12 cellular contexts compared by ENCODE assay signal in genomic region chr17:41739661-41740352, GRCh38. TPM values are rescaled to one million over a fixed set of nuclear protein-coding genes. Genes with fewer than 3 reads are reported as not detected.
A peak's percentile ranks its signal among the peaks of the same experiment; 100 is the strongest.
DNase-seq lines count a peak whose midpoint lies in the region; ATAC-seq and TF ChIP-seq lines count a peak whose summit lies in the region.
"Had no signal": no experiment of that assay in that cellular context is flagged by ENCODE, and none has a peak within 500 bp of the region (broad histone marks: within the 10 kb centered on the region; RNA-seq: fewer than 3 reads in every experiment).

No MANE protein-coding gene starts in this region.

- 0 out of 2 replicates have a peak overlapping the region, but pooled peaks have one; percentile 13 for H3K4ac ChIP-seq in IMR-90 (ENCODE audit: low read depth, low read length)

- H3K27me3 Mint-ChIP-seq in Calu3 (ENCODE audit: unreplicated experiment), result peaks cover 32% of the 10 kb centered on the region

- H3K27ac Mint-ChIP-seq in Calu3 (ENCODE audit: unreplicated experiment), result peak overlapping the region; percentile 25
- H3K27ac Mint-ChIP-seq: natural killer cell treated with Interleukin-12 subunit alpha and Interleukin-12 subunit beta and Interleukin-15 and Interleukin-18, amount 100 ng/mL, for 72 hours had no signal

- H3K27me3 ChIP-seq in IMR-90 (ENCODE audit: control insufficient read depth, insufficient read depth, low read length), result peaks cover 24% of the 10 kb centered on the region
- peaks cover 19% of the 10 kb centered on the region for H3K27me3 ChIP-seq in brain microvascular endothelial cell (replicated peaks)

- peaks cover 5% of the 10 kb centered on the region; the same call in 1 of the 2 replicates for H3K4me1 ChIP-seq in IMR-90 (ENCODE audit: control insufficient read depth, insufficient read depth, low read length)

- BruUV-seq in Calu3 (replicated peaks; lab: Mats Ljungman, UMichigan) (no TSS peak), IMR-90 (replicated peaks; lab: Mats Ljungman, UMichigan) (no TSS peak)

- no peak for TF ChIP-seq RAD21 in IMR-90 (IDR thresholded peaks at IDR 0.05; ENCODE audit: low read length)

- POLR2A ChIA-PET in IMR-90 (lab: Charles Lee; ENCODE audit: unreplicated experiment), result interaction anchor here (0.6 kb wide), 1 partner anchor 190 kb away, joined by 4 read pairs; the partner anchor contains the start of gene ODAD4

- H3K27ac ChIP-seq in IMR-90 (ENCODE audit: insufficient read depth, low read length) (no peak overlapping the region), brain microvascular endothelial cell (no peak overlapping the region)
- H3K27ac ChIP-seq: WERI-Rb-1 had no signal

- H2BK120ac ChIP-seq in IMR-90 (ENCODE audit: low read depth, low read length), result no peak overlapping the region

- TF ChIP-seq CTCF in Calu3 (IDR thresholded peaks at IDR 0.05; ENCODE audit: unreplicated experiment) (no peak), IMR-90 (conservative IDR thresholded peaks at IDR 0.05; ENCODE audit: low read depth, low read length) (no peak), brain microvascular endothelial cell (IDR thresholded peaks at IDR 0.05; ENCODE audit: low read depth, low read length, missing control alignments) (no peak)

- dilution Hi-C loops in IMR-90 (cut with HindIII; ENCODE audit: low sequenced_read_pairs, unreplicated experiment), result no loop called here

- H3K9ac ChIP-seq in IMR-90 (ENCODE audit: low read depth, low read length), result no peak overlapping the region

- in situ Hi-C loops in IMR-90 (cut with MboI; ENCODE audit: low sequenced_read_pairs), result loop anchor here (5.0 to 10.0 kb wide), 2 partner anchors 62 to 225 kb away; partner anchors contain the start of gene CNP
- in situ Hi-C loops in brain microvascular endothelial cell (cut with HindIII; ENCODE audit: low pct_ligation_motif_present, low sequenced_read_pairs), result loop anchor here (10.0 kb wide), 1 partner anchor 65 kb away; no protein-coding TSS in a partner anchor

- intact Hi-C loops in Calu3 (cut with micrococcal nuclease; ENCODE audit: unreplicated experiment), result loop anchor here (5.0 kb wide), 2 partner anchors 32 to 217 kb away; no protein-coding TSS in a partner anchor
- intact Hi-C loops in IMR-90 (cut with micrococcal nuclease), result loop anchor here (5.0 kb wide), 1 partner anchor 127 kb away; the partner anchor contains the start of gene KLHL11

- peak overlapping the region; percentile 82 for H2AK9ac ChIP-seq in IMR-90 (replicated peaks; ENCODE audit: low read depth, low read length, poor library complexity)

- no peak overlapping the region for H4K8ac ChIP-seq in IMR-90 (ENCODE audit: low read depth in 2 of 2, low read length in 2 of 2)

- peak; percentile 6; the same call in 1 of the 2 replicates for ATAC-seq in IMR-90 (ENCODE audit: low read depth)
- no peak for ATAC-seq in HG03342 (IDR thresholded peaks at IDR 0.05; ENCODE audit: unreplicated experiment)
- no peak for ATAC-seq in GM21825 (IDR thresholded peaks at IDR 0.05; ENCODE audit: unreplicated experiment)
- no peak for ATAC-seq in HG02884 (IDR thresholded peaks at IDR 0.05; ENCODE audit: unreplicated experiment)
- ATAC-seq: natural killer cell treated with Interleukin-12 subunit alpha and Interleukin-12 subunit beta and Interleukin-15 and Interleukin-18, amount 100 ng/mL, for 72 hours had no signal

- H3K9me1 ChIP-seq in IMR-90 (ENCODE audit: insufficient read depth, low read length), result no peaks in the 10 kb centered on the region

- no peaks in the 10 kb centered on the region for H3K9me3 ChIP-seq in IMR-90 (ENCODE audit: control insufficient read depth, insufficient read depth, low read length)

- H3K4me1 Mint-ChIP-seq in Calu3 (ENCODE audit: low read depth, unreplicated experiment), result peaks cover 19% of the 10 kb centered on the region

- H4K91ac ChIP-seq in IMR-90 (ENCODE audit: insufficient read depth, low read depth, low read length), result no peak overlapping the region

- no peak overlapping the region for H4K5ac ChIP-seq in IMR-90 (ENCODE audit: low read depth, low read length)

- no peaks in the 10 kb centered on the region for H3K79me1 ChIP-seq in IMR-90 (ENCODE audit: low read depth in 1 of 2, low read length in 2 of 2)

- H3K36me3 ChIP-seq in IMR-90 (ENCODE audit: control insufficient read depth, insufficient read depth, low read length) (no peaks in the 10 kb centered on the region), brain microvascular endothelial cell (replicated peaks) (no peaks in the 10 kb centered on the region)
- H3K36me3 ChIP-seq: WERI-Rb-1 had no signal

- no peak overlapping the region for H2BK20ac ChIP-seq in IMR-90 (ENCODE audit: low read depth, low read length)

- no peak overlapping the region for H3K4me3 Mint-ChIP-seq in Calu3 (ENCODE audit: low read depth, unreplicated experiment)
- H3K4me3 Mint-ChIP-seq: natural killer cell treated with Interleukin-12 subunit alpha and Interleukin-12 subunit beta and Interleukin-15 and Interleukin-18, amount 100 ng/mL, for 72 hours had no signal

- peak overlapping the region; percentile 41 for H2AFZ ChIP-seq in IMR-90 (replicated peaks; ENCODE audit: low read length, poor library complexity)

- H3K4me2 ChIP-seq in IMR-90 (ENCODE audit: low read depth, low read length), result no peak overlapping the region

- peak overlapping the region; percentile 22; the same call in 1 of the 3 replicates for H2BK15ac ChIP-seq in IMR-90 (ENCODE audit: low read depth, low read length)

- H3K4me3 ChIP-seq in IMR-90 (ENCODE audit: insufficient read depth, low read depth, low read length) (no peak overlapping the region), brain microvascular endothelial cell (ENCODE audit: low read depth, low read length) (no peak overlapping the region)

- H3K18ac ChIP-seq in IMR-90 (ENCODE audit: low read depth, low read length), result no peak overlapping the region

- no peak overlapping the region for H2BK5ac ChIP-seq in IMR-90 (ENCODE audit: low read depth, low read length, poor library complexity, severe bottlenecking)

- H4K20me1 ChIP-seq in IMR-90 (ENCODE audit: insufficient read depth, low read length), result no peaks in the 10 kb centered on the region

- CTCF ChIA-PET in Calu3 (lab: Charles Lee), result interaction anchor here (0.7 to 1.2 kb wide), 3 partner anchors 46 to 61 kb away, joined by 3 to 5 read pairs (median 4); partner anchors contain the start of gene JUP
- CTCF ChIA-PET in IMR-90 (lab: Yijun Ruan, JAX), result no interaction called here

- DNase-seq in Calu3 (peak; percentile 29), IMR-90 (peak; percentile 24), amniotic epithelial cell (ENCODE audit: low read depth) (peak; percentile 29), left kidney (ENCODE audit: low read depth, low spot score) (peak; percentile 19), brain microvascular endothelial cell (no peak)
- DNase-seq: NCI-H2081 treated with DMSO at 0.1 percent for 48 hours, WERI-Rb-1 had no signal

- no peak for TF ChIP-seq POLR2A in IMR-90 (IDR thresholded peaks at IDR 0.05; ENCODE audit: low read depth, low read length)

- peak overlapping the region; percentile 63; the same call in 1 of the 2 replicates for H3K14ac ChIP-seq in IMR-90 (replicated peaks; ENCODE audit: low read depth, low read length)

- H3K56ac ChIP-seq in IMR-90 (ENCODE audit: extremely low read depth, insufficient read depth, low read length), result no peak overlapping the region

- WGBS in IMR-90 (ENCODE audit: extremely low coverage in 2 of 2, insufficient read length in 1 of 2), 2 experiments, result no CpG with 5 or more reads among the region's 9 CpGs

- H3K9me3 Mint-ChIP-seq in Calu3 (ENCODE audit: low read depth, unreplicated experiment), result no peaks in the 10 kb centered on the region
- H3K9me3 Mint-ChIP-seq: natural killer cell treated with Interleukin-12 subunit alpha and Interleukin-12 subunit beta and Interleukin-15 and Interleukin-18, amount 100 ng/mL, for 72 hours had no signal

- H3K23ac ChIP-seq in IMR-90 (ENCODE audit: low read depth, low read length), result 0 out of 2 replicates have a peak overlapping the region, but pooled peaks have one; percentile 52

- H3K36me3 Mint-ChIP-seq in Calu3 (ENCODE audit: insufficient read depth, unreplicated experiment), result peaks cover 8% of the 10 kb centered on the region
- H3K36me3 Mint-ChIP-seq: natural killer cell treated with Interleukin-12 subunit alpha and Interleukin-12 subunit beta and Interleukin-15 and Interleukin-18, amount 100 ng/mL, for 72 hours had no signal

- peak overlapping the region; percentile 20 for H2AK5ac ChIP-seq in IMR-90 (ENCODE audit: low read depth, low read length)

TF ChIP-seq in IMR-90, 13 proteins besides CTCF, POLR2A, EP300 and RAD21 (continues in another document):
- TF ChIP-seq NFE2L2 (IDR thresholded peaks at IDR 0.05; ENCODE audit: low read depth, low read length) (no peak), FOS (IDR thresholded peaks at IDR 0.05; ENCODE audit: low read depth, low read length) (no peak), MAZ (IDR thresholded peaks at IDR 0.05; ENCODE audit: borderline replicate concordance, low read depth, low read length) (no peak), BHLHE40 (IDR thresholded peaks at IDR 0.05; ENCODE audit: low read depth, low read length) (no peak), CHD1 (IDR thresholded peaks at IDR 0.05; ENCODE audit: low read depth, low read length) (no peak)

RNA-seq across cellular contexts. Expression of gene HAP1, which starts 5.4 kb away (rescaled TPM):
- total RNA-seq in Calu3 (2022), result 0.86 and 1.2 TPM in 2 replicates
- total RNA-seq in IMR-90 (2012; rRNA removed), result under 0.01 TPM in 1 of 2 replicates, not detected in the other
- 0.09 and 0.11 TPM in 2 replicates for polyA plus RNA-seq in IMR-90 (2012; rRNA removed)
- polyA plus RNA-seq in IMR-90 (2012; cell fraction: cytosol; rRNA removed), result 0.02 and 0.03 TPM in 2 replicates
- 1.1 and 1.3 TPM in 2 replicates for polyA plus RNA-seq in IMR-90 (2012; cell fraction: nucleus; rRNA removed; ENCODE audit: low replicate concordance)
- total RNA-seq: natural killer cell treated with Interleukin-12 subunit alpha and Interleukin-12 subunit beta and Interleukin-15 and Interleukin-18, amount 100 ng/mL, for 72 hours had no signal

RNA-seq across cellular contexts. Expression of gene GAST, which starts 27.7 kb away (rescaled TPM):
- total RNA-seq in Calu3 (2022) (not detected in 2 replicates), IMR-90 (2012; rRNA removed) (not detected in 2 replicates)
- polyA plus RNA-seq in IMR-90 (2012; rRNA removed), result not detected in 2 replicates
- polyA plus RNA-seq in IMR-90 (2012; cell fraction: cytosol; rRNA removed), result not detected in 2 replicates
- not detected in 2 replicates for polyA plus RNA-seq in IMR-90 (2012; cell fraction: nucleus; rRNA removed; ENCODE audit: low replicate concordance)
- total RNA-seq: endothelial cell of umbilical vein; natural killer cell treated with Interleukin-12 subunit alpha and Interleukin-12 subunit beta and Interleukin-15 and Interleukin-18, amount 100 ng/mL, for 72 hours had no signal
- polyA plus RNA-seq: endothelial cell of umbilical vein had no signal

RNA-seq across cellular contexts. Expression of gene JUP, which starts 46.7 kb away (rescaled TPM):
- total RNA-seq in Calu3 (2022), result 695 and 705 TPM in 2 replicates
- 12.9 and 14.7 TPM in 2 replicates for total RNA-seq in IMR-90 (2012; rRNA removed)
- 27.3 and 28.4 TPM in 2 replicates for polyA plus RNA-seq in IMR-90 (2012; rRNA removed)
- polyA plus RNA-seq in IMR-90 (2012; cell fraction: cytosol; rRNA removed), result 14.0 and 35.6 TPM in 2 replicates
- 17.9 and 32.0 TPM in 2 replicates for polyA plus RNA-seq in IMR-90 (2012; cell fraction: nucleus; rRNA removed; ENCODE audit: low replicate concordance)

RNA-seq across cellular contexts. Expression of gene EIF1, which starts 51.1 kb away (rescaled TPM):
- 807 and 937 TPM in 2 replicates for total RNA-seq in Calu3 (2022)
- 89.4 and 102 TPM in 2 replicates for total RNA-seq in IMR-90 (2012; rRNA removed)
- 381 and 388 TPM in 2 replicates for polyA plus RNA-seq in IMR-90 (2012; rRNA removed)
- 195 and 266 TPM in 2 replicates for polyA plus RNA-seq in IMR-90 (2012; cell fraction: cytosol; rRNA removed)
- 262 and 802 TPM in 2 replicates for polyA plus RNA-seq in IMR-90 (2012; cell fraction: nucleus; rRNA removed; ENCODE audit: low replicate concordance)

Comparison
In these comparisons a context has a peak if more than half of its experiments do, and no peak if none do; other contexts are left out.
1. RNA of gene JUP, which starts 46.7 kb away (total RNA-seq): 695 to 705 TPM in Calu3; 12.9 to 14.7 TPM in IMR-90; every median in the first group is over 10 times any median in the second.